Comparison of ENCODE assay signal across 8 cellular contexts in genomic region chr7:156120552-156120951, GRCh38.
"Had no signal": no experiment of that assay in that cellular context is flagged by ENCODE, and none has a peak within 500 bp of the region (broad histone marks: within the 10 kb centered on the region; RNA-seq: fewer than 3 reads in every experiment).

No MANE protein-coding gene starts in this region.

- ATAC-seq: K562 had no signal

- H3K9ac ChIP-seq: KMS-11 had no signal

- H3K4me3 ChIP-seq: K562 had no signal

- FAIRE-seq: HTR-8/SVneo, K562 had no signal

- H3K36me3 Mint-ChIP-seq: IgD-negative memory B cell had no signal

- H3K4me3 Mint-ChIP-seq: IgD-negative memory B cell had no signal

- H3K4me1 Mint-ChIP-seq: IgD-negative memory B cell had no signal

- DNase-seq: IMR-90, KBM-7, KG1 had no signal

- H3K27ac ChIP-seq: HL-60, KMS-11 had no signal

- H3K4me2 ChIP-seq: KMS-11 had no signal
